In the genomic region with DNA sequence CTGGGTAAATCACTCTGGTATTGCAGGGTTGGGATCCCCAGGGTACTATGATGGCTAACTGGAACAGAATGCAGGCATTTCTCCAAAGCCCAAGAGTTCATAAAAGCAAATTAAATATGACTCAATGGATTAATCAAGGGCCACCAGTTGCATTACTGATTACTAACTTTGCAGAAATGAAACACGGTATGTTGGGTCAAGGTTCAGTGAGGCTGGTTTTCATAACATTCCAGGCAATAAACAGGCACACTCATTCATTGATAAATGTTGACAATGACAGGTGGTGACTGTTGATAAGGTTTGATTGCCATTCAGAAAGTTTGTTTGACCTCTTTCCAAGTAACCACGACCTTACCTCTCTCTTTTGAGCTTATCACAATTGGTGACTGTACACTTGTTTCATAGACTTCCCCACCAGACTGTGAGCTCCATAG, we compare ENCODE assay signal across 8 cellular contexts. TPM values are rescaled to one million over a fixed set of nuclear protein-coding genes. Genes with fewer than 3 reads are reported as not detected.
A peak's percentile ranks its signal among the peaks of the same experiment; 100 is the strongest.
DNase-seq lines count a peak whose midpoint lies in the region; ATAC-seq lines count a peak whose summit lies in the region.

No MANE protein-coding gene starts in this region.

- H3K79me2 ChIP-seq in ACC112 (ENCODE audit: control insufficient read depth, insufficient read depth, low read length, unreplicated experiment), result peaks cover 41% of the 10 kb centered on the region

- CTCF ChIA-PET in activated CD8-positive, alpha-beta T cell treated with anti-CD3 and anti-CD28 coated beads, Interleukin-2, amount 10 ng/mL, durations not matched to agents 7 days and 5 days (lab: Charles Lee), result interaction anchor here (0.8 to 3.7 kb wide), 7 partner anchors 9 to 189 kb away, joined by 3 to 22 read pairs (median 5); a partner anchor contains a TSS

- peak overlapping the region; percentile 97 for H3K4me3 Mint-ChIP-seq in activated CD8-positive, alpha-beta T cell treated with anti-CD3 and anti-CD28 coated beads, Interleukin-2, amount 10 ng/mL, durations not matched to agents 7 days and 5 days
- peak overlapping the region; percentile 90 to 98 for H3K4me3 Mint-ChIP-seq in stimulated activated naive B cell treated with anti-CD40 and anti-IgM and Interleukin-4, amounts not matched to agents 10 μg/mL and 1 μg/mL and 100 μg/mL, for 72 hours

- no peak for ATAC-seq in activated CD8-positive, alpha-beta T cell treated with anti-CD3 and anti-CD28 coated beads, Interleukin-2, amount 10 ng/mL, durations not matched to agents 7 days and 5 days
- peak; percentile 29 to 33 for ATAC-seq in stimulated activated naive B cell treated with anti-CD40 and anti-IgM and Interleukin-4, amounts not matched to agents 10 μg/mL and 1 μg/mL and 100 μg/mL, for 72 hours (replicated peaks)

- no peaks in the 10 kb centered on the region for H3K9me3 Mint-ChIP-seq in activated CD8-positive, alpha-beta T cell treated with anti-CD3 and anti-CD28 coated beads, Interleukin-2, amount 10 ng/mL, durations not matched to agents 7 days and 5 days (ENCODE audit: insufficient read depth)
- H3K9me3 Mint-ChIP-seq in stimulated activated naive B cell treated with anti-CD40 and anti-IgM and Interleukin-4, amounts not matched to agents 10 μg/mL and 1 μg/mL and 100 μg/mL, for 72 hours, result no peaks in the 10 kb centered on the region

- H3K36me3 ChIP-seq in ACC112 (ENCODE audit: insufficient read depth, low read length), result no peaks in the 10 kb centered on the region

- H3K27me3 ChIP-seq in ACC112 (ENCODE audit: insufficient read depth, low read length), result no peaks in the 10 kb centered on the region

- H3K4me3 ChIP-seq in ACC112 (ENCODE audit: low read depth, low read length) (peak overlapping the region; percentile 91), iPS-11a (ENCODE audit: low read depth, low read length) (peak overlapping the region; percentile 78)

- no peaks in the 10 kb centered on the region for H3K27me3 Mint-ChIP-seq in activated CD8-positive, alpha-beta T cell treated with anti-CD3 and anti-CD28 coated beads, Interleukin-2, amount 10 ng/mL, durations not matched to agents 7 days and 5 days (ENCODE audit: low read depth)
- no peaks in the 10 kb centered on the region for H3K27me3 Mint-ChIP-seq in stimulated activated naive B cell treated with anti-CD40 and anti-IgM and Interleukin-4, amounts not matched to agents 10 μg/mL and 1 μg/mL and 100 μg/mL, for 72 hours

- H3K27ac ChIP-seq in ACC112 (ENCODE audit: low read depth, low read length), result peak overlapping the region; percentile 95

- H3K4me1 Mint-ChIP-seq in activated CD8-positive, alpha-beta T cell treated with anti-CD3 and anti-CD28 coated beads, Interleukin-2, amount 10 ng/mL, durations not matched to agents 7 days and 5 days (ENCODE audit: low read depth), result peaks cover 46% of the 10 kb centered on the region
- peaks cover 26 to 47% of the 10 kb centered on the region in 2 donors for H3K4me1 Mint-ChIP-seq in stimulated activated naive B cell treated with anti-CD40 and anti-IgM and Interleukin-4, amounts not matched to agents 10 μg/mL and 1 μg/mL and 100 μg/mL, for 72 hours

- DNase-seq in HCEC 1CT (peak; percentile 96), UCSD-AML1 (lab: John Stamatoyannopoulos, UW; ENCODE audit: unreplicated experiment) (no peak), COLO829 (ENCODE audit: low spot score) (no peak), activated gamma-delta T cell treated with Interleukin-2 at 50 U/mL for 16 hours (no peak)
- no peak for DNase-seq in activated CD8-positive, alpha-beta T cell treated with anti-CD3 and anti-CD28 coated beads, Interleukin-2, amount 10 ng/mL, durations not matched to agents 7 days and 5 days
- no peak for DNase-seq in stimulated activated naive B cell treated with anti-CD40 and anti-IgM and Interleukin-4, amounts not matched to agents 10 μg/mL and 1 μg/mL and 100 μg/mL, for 72 hours

- peak overlapping the region; percentile 95 for H3K27ac Mint-ChIP-seq in activated CD8-positive, alpha-beta T cell treated with anti-CD3 and anti-CD28 coated beads, Interleukin-2, amount 10 ng/mL, durations not matched to agents 7 days and 5 days
- peak overlapping the region; percentile 98 for H3K27ac Mint-ChIP-seq in stimulated activated naive B cell treated with anti-CD40 and anti-IgM and Interleukin-4, amounts not matched to agents 10 μg/mL and 1 μg/mL and 100 μg/mL, for 72 hours

- H2AFZ ChIP-seq in ACC112 (ENCODE audit: low read length, unreplicated experiment), result no peak overlapping the region

- peaks cover 24% of the 10 kb centered on the region for H3K4me1 ChIP-seq in ACC112 (ENCODE audit: control insufficient read depth, insufficient read depth, low read length, unreplicated experiment)

- H3K36me3 Mint-ChIP-seq in activated CD8-positive, alpha-beta T cell treated with anti-CD3 and anti-CD28 coated beads, Interleukin-2, amount 10 ng/mL, durations not matched to agents 7 days and 5 days (ENCODE audit: low read depth), result peaks cover 35% of the 10 kb centered on the region
- H3K36me3 Mint-ChIP-seq in stimulated activated naive B cell treated with anti-CD40 and anti-IgM and Interleukin-4, amounts not matched to agents 10 μg/mL and 1 μg/mL and 100 μg/mL, for 72 hours, result peaks cover 16 to 30% of the 10 kb centered on the region in 2 donors

- POLR2A ChIA-PET in activated CD8-positive, alpha-beta T cell treated with anti-CD3 and anti-CD28 coated beads, Interleukin-2, amount 10 ng/mL, durations not matched to agents 7 days and 5 days (lab: Charles Lee), result interaction anchor here (0.8 to 2.0 kb wide), 10 partner anchors 9 to 274 kb away, joined by 3 to 16 read pairs (median 3); a partner anchor contains a TSS

RNA-seq across cellular contexts. Expression of a gene that starts 0.5 kb away (rescaled TPM):
- total RNA-seq in activated CD8-positive, alpha-beta T cell treated with anti-CD3 and anti-CD28 coated beads, Interleukin-2, amount 10 ng/mL, durations not matched to agents 7 days and 5 days, result 100 to 1,000 TPM; 184 to 186 TPM

RNA-seq across cellular contexts. Expression of a gene that starts 12.0 kb away (rescaled TPM):
- total RNA-seq in activated CD8-positive, alpha-beta T cell treated with anti-CD3 and anti-CD28 coated beads, Interleukin-2, amount 10 ng/mL, durations not matched to agents 7 days and 5 days, result 10 to 100 TPM; 65.8 to 69.4 TPM

RNA-seq across cellular contexts. Expression of a gene that starts 23.9 kb away (rescaled TPM):
- not detected for total RNA-seq in activated CD8-positive, alpha-beta T cell treated with anti-CD3 and anti-CD28 coated beads, Interleukin-2, amount 10 ng/mL, durations not matched to agents 7 days and 5 days

RNA-seq across cellular contexts. Expression of a gene that starts 53.7 kb away (rescaled TPM):
- 10 to 100 TPM; 83.6 to 84.3 TPM for total RNA-seq in activated CD8-positive, alpha-beta T cell treated with anti-CD3 and anti-CD28 coated beads, Interleukin-2, amount 10 ng/mL, durations not matched to agents 7 days and 5 days
